Comparison of ENCODE assay signal across 1 cellular context in the genomic region with DNA sequence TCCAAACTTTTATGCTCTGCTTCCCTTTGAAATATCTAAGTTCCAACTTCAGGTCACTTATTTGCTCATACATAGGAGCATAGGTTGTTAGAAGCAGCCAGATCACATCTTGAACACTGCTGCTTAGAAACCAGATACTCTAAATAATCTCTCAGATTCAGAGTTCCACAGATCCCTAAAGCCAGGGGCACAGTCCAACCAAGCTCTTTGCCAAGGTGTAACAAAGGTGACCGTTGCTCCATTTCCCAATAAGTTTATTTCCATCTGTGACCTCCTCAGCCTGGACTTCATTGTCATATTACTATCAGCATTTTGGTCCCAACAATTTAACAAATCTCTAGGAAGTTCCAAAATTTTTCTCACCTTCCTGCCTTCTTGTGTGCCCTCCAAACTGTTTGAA.
TF ChIP-seq lines count a peak whose summit lies in the region.

No MANE protein-coding gene starts in this region.

TF ChIP-seq in HepG2, 621 proteins besides CTCF, POLR2A, EP300 and RAD21 (continued from another document):
- TF ChIP-seq LCORL (IDR thresholded peaks at IDR 0.05), result no peak
- TF ChIP-seq LCORL (CRISPR knock-in tag; IDR thresholded peaks at IDR 0.05), result 0 out of 2 replicates have a peak, but pooled peaks have one; percentile 41
- TF ChIP-seq, protein P1, sequence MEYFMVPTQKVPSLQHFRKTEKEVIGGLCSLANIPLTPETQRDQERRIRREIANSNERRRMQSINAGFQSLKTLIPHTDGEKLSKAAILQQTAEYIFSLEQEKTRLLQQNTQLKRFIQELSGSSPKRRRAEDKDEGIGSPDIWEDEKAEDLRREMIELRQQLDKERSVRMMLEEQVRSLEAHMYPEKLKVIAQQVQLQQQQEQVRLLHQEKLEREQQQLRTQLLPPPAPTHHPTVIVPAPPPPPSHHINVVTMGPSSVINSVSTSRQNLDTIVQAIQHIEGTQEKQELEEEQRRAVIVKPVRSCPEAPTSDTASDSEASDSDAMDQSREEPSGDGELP (IDR thresholded peaks at IDR 0.05; ENCODE audit: borderline replicate concordance, low read depth), result no peak
- TF ChIP-seq, protein P2, sequence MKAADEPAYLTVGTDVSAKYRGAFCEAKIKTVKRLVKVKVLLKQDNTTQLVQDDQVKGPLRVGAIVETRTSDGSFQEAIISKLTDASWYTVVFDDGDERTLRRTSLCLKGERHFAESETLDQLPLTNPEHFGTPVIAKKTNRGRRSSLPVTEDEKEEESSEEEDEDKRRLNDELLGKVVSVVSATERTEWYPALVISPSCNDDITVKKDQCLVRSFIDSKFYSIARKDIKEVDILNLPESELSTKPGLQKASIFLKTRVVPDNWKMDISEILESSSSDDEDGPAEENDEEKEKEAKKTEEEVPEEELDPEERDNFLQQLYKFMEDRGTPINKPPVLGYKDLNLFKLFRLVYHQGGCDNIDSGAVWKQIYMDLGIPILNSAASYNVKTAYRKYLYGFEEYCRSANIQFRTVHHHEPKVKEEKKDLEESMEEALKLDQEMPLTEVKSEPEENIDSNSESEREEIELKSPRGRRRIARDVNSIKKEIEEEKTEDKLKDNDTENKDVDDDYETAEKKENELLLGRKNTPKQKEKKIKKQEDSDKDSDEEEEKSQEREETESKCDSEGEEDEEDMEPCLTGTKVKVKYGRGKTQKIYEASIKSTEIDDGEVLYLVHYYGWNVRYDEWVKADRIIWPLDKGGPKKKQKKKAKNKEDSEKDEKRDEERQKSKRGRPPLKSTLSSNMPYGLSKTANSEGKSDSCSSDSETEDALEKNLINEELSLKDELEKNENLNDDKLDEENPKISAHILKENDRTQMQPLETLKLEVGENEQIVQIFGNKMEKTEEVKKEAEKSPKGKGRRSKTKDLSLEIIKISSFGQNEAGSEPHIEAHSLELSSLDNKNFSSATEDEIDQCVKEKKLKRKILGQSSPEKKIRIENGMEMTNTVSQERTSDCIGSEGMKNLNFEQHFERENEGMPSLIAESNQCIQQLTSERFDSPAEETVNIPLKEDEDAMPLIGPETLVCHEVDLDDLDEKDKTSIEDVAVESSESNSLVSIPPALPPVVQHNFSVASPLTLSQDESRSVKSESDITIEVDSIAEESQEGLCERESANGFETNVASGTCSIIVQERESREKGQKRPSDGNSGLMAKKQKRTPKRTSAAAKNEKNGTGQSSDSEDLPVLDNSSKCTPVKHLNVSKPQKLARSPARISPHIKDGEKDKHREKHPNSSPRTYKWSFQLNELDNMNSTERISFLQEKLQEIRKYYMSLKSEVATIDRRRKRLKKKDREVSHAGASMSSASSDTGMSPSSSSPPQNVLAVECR (CRISPR knock-in tag; IDR thresholded peaks at IDR 0.05; ENCODE audit: borderline replicate concordance), result no peak
- 0 out of 2 replicates have a peak, but pooled peaks have one; percentile 26 for TF ChIP-seq ZNF343 (CRISPR knock-in tag; IDR thresholded peaks at IDR 0.05)
- TF ChIP-seq PPARG (CRISPR knock-in tag; conservative IDR thresholded peaks at IDR 0.05), result 0 out of 2 replicates have a peak, but pooled peaks have one; percentile 22
- TF ChIP-seq ZNF543 (CRISPR knock-in tag; IDR thresholded peaks at IDR 0.05), result no peak
- TF ChIP-seq FOXJ3 (CRISPR knock-in tag; IDR thresholded peaks at IDR 0.05; ENCODE audit: borderline replicate concordance), result 0 out of 2 replicates have a peak, but pooled peaks have one; percentile 19
- no peak for TF ChIP-seq FOXA3 (CRISPR knock-in tag; IDR thresholded peaks at IDR 0.05)
- TF ChIP-seq IKZF4 (CRISPR knock-in tag; IDR thresholded peaks at IDR 0.05; ENCODE audit: borderline replicate concordance, low read depth, not compliant biosample characterization), result no peak
- no peak for TF ChIP-seq ZNF619 (CRISPR knock-in tag; IDR thresholded peaks at IDR 0.05)
- TF ChIP-seq RBM22 (optimal IDR thresholded peaks at IDR 0.05; ENCODE audit: low read length), result peak; percentile 14
- TF ChIP-seq, protein P3, sequence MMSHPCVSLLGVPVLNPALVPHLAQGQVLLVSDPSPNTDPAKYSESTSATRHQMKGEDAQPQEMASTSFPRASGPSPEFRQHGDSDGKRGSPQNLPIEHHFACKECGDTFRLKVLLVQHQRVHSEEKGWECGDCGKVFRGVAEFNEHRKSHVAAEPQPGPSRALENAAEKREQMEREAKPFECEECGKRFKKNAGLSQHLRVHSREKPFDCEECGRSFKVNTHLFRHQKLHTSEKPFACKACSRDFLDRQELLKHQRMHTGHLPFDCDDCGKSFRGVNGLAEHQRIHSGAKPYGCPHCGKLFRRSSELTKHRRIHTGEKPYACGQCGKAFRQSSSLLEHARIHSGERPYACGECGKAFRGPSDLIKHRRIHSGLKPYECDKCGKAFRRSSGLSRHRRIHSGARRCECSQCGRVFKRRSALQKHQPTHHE (CRISPR knock-in tag; IDR thresholded peaks at IDR 0.05; ENCODE audit: borderline replicate concordance), result no peak
